Comparison of ENCODE assay signal across 22 cellular contexts in genomic region chr2:63751901-63752300, GRCh38.
"Had no signal": no experiment of that assay in that cellular context is flagged by ENCODE, and none has a peak within 500 bp of the region (broad histone marks: within the 10 kb centered on the region; RNA-seq: fewer than 3 reads in every experiment).

No MANE protein-coding gene starts in this region.

- H3K4me1 ChIP-seq: esophagus muscularis mucosa, gastroesophageal sphincter, left lung, lower lobe of right lung had no signal

- H3K36me3 Mint-ChIP-seq: memory B cell had no signal

- H2AFZ ChIP-seq: hepatocyte had no signal

- H3K36me3 ChIP-seq: esophagus muscularis mucosa, gastroesophageal sphincter, heart left ventricle, left lung, lower lobe of right lung had no signal

- ATAC-seq: foreskin keratinocyte, gastroesophageal sphincter, heart left ventricle, left cardiac atrium, left lung, left ventricle myocardium superior, lower lobe of right lung, mucosa of descending colon had no signal

- H3K27ac Mint-ChIP-seq: memory B cell, mesothelial cell of epicardium had no signal

- H3K4me3 ChIP-seq: coronary artery, dorsolateral prefrontal cortex, esophagus muscularis mucosa, gastroesophageal sphincter, heart left ventricle, hepatocyte, left lung, lower lobe of right lung, mucosa of descending colon had no signal

- H3K9me3 ChIP-seq: esophagus muscularis mucosa, gastroesophageal sphincter, lower lobe of right lung had no signal

- DNase-seq: dermis blood vessel endothelial cell; dorsolateral prefrontal cortex; effector CD4-positive, alpha-beta T cell; effector memory CD4-positive, alpha-beta T cell; foreskin keratinocyte; heart left ventricle; hypothalamus; immature natural killer cell; islet precursor cell; kidney; kidney glomerular epithelial cell; left cardiac atrium; left lung; left ventricle myocardium superior; lower lobe of right lung; mucosa of descending colon had no signal

- H3K4me2 ChIP-seq: hepatocyte had no signal

- H3K4me1 Mint-ChIP-seq: mesothelial cell of epicardium had no signal

- H3K4me3 Mint-ChIP-seq: memory B cell, mesothelial cell of epicardium had no signal

- H3K27ac ChIP-seq: coronary artery, dorsolateral prefrontal cortex, esophagus muscularis mucosa, foreskin keratinocyte, gastroesophageal sphincter, heart left ventricle, hepatocyte, left lung, lower lobe of right lung had no signal

- H3K27me3 ChIP-seq: dorsolateral prefrontal cortex, esophagus muscularis mucosa, foreskin keratinocyte, gastroesophageal sphincter, heart left ventricle, hepatocyte, left lung had no signal
